ENCODE assay signal across 21 cellular contexts in genomic region chr1:151995774-151996173, GRCh38. TPM values are rescaled to one million over a fixed set of nuclear protein-coding genes. Genes with fewer than 3 reads are reported as not detected.
A peak's percentile ranks its signal among the peaks of the same experiment; 100 is the strongest.
DNase-seq lines count a peak whose midpoint lies in the region; ATAC-seq and TF ChIP-seq lines count a peak whose summit lies in the region.
"Had no signal": no experiment of that assay in that cellular context is flagged by ENCODE, and none has a peak within 500 bp of the region (broad histone marks: within the 10 kb centered on the region; RNA-seq: fewer than 3 reads in every experiment).

No MANE protein-coding gene starts in this region.

- peaks cover 54% of the 10 kb centered on the region for H3K4me1 Mint-ChIP-seq in Calu3 (ENCODE audit: low read depth, unreplicated experiment)
- H3K4me1 Mint-ChIP-seq in effector memory CD8-positive, alpha-beta T cell (ENCODE audit: low read depth in 2 of 2) = peaks cover 28 to 30% of the 10 kb centered on the region in 2 donors

- H3K4me3 Mint-ChIP-seq in Calu3 (ENCODE audit: low read depth, unreplicated experiment) = no peak overlapping the region
- H3K4me3 Mint-ChIP-seq in effector memory CD8-positive, alpha-beta T cell = no peak overlapping the region
- H3K4me3 Mint-ChIP-seq: HFFc6 had no signal

- peak; percentile 4 for ATAC-seq in effector memory CD8-positive, alpha-beta T cell (replicated peaks)
- ATAC-seq: esophagus mucosa; right cardiac atrium; stimulated activated effector memory CD8-positive, alpha-beta T cell treated with anti-CD3 and anti-CD28 coated beads, Interleukin-12 subunit alpha, Interleukin-12 subunit beta, amount 100 ng/mL, for 72 hours had no signal

- peaks cover 16% of the 10 kb centered on the region for H4K20me1 ChIP-seq in smooth muscle cell (ENCODE audit: low read depth)

- CTCF ChIA-PET in Calu3 (lab: Charles Lee) = interaction anchor here (0.6 to 2.4 kb wide), 5 partner anchors 9 to 87 kb away, joined by 3 to 32 read pairs (median 9); partner anchors contain the start of gene THEM4

- H2AFZ ChIP-seq in smooth muscle cell (ENCODE audit: low read depth) = no peak overlapping the region

- no peaks in the 10 kb centered on the region for H3K9me3 ChIP-seq in smooth muscle cell (replicated peaks; ENCODE audit: low read depth)
- H3K9me3 ChIP-seq: adrenal gland, thoracic aorta had no signal

- no TSS peak for BruUV-seq in Calu3 (replicated peaks; lab: Mats Ljungman, UMichigan)

- H3K4me2 ChIP-seq in smooth muscle cell = peak overlapping the region; percentile 9

- intact Hi-C loops in Calu3 (cut with micrococcal nuclease; ENCODE audit: unreplicated experiment) = loop anchor here (1.0 kb wide), 1 partner anchor 27 kb away; no protein-coding TSS in a partner anchor

- TF ChIP-seq CTCF in Calu3 (IDR thresholded peaks at IDR 0.05; ENCODE audit: unreplicated experiment) (no peak), smooth muscle cell (IDR thresholded peaks at IDR 0.05; ENCODE audit: borderline replicate concordance, insufficient read depth, poor library complexity, severe bottlenecking) (no peak), GM10266 (IDR thresholded peaks at IDR 0.05; ENCODE audit: control insufficient read depth, insufficient read depth, low read depth, missing control alignments) (no peak)

- no peaks in the 10 kb centered on the region for H3K27me3 Mint-ChIP-seq in Calu3 (ENCODE audit: unreplicated experiment)
- peaks cover 0 to 5% of the 10 kb centered on the region in 2 donors for H3K27me3 Mint-ChIP-seq in effector memory CD8-positive, alpha-beta T cell

- peak overlapping the region; percentile 99 for H3K27ac ChIP-seq in smooth muscle cell (ENCODE audit: low read depth)
- H3K27ac ChIP-seq: thoracic aorta had no signal

- H3K9ac ChIP-seq in smooth muscle cell (ENCODE audit: low read depth) = peak overlapping the region; percentile 49

- peak overlapping the region; percentile 51 for H3K27ac Mint-ChIP-seq in Calu3 (ENCODE audit: unreplicated experiment)
- H3K27ac Mint-ChIP-seq in effector memory CD8-positive, alpha-beta T cell = peak overlapping the region; percentile 44 to 95

- H3K79me2 ChIP-seq in smooth muscle cell (ENCODE audit: low read depth) = peaks cover 23% of the 10 kb centered on the region

- no peaks in the 10 kb centered on the region for H3K27me3 ChIP-seq in smooth muscle cell (ENCODE audit: low read depth)
- H3K27me3 ChIP-seq: adrenal gland had no signal

- 52% methylated on average over 2 of the region's 2 CpGs for WGBS in smooth muscle cell (ENCODE audit: low lambda C conversion rate)

- H3K9me3 Mint-ChIP-seq in Calu3 (ENCODE audit: low read depth, unreplicated experiment) = no peaks in the 10 kb centered on the region
- no peaks in the 10 kb centered on the region for H3K9me3 Mint-ChIP-seq in effector memory CD8-positive, alpha-beta T cell
- H3K9me3 Mint-ChIP-seq: HFFc6; immature natural killer cell; stimulated activated effector memory CD8-positive, alpha-beta T cell treated with anti-CD3 and anti-CD28 coated beads, Interleukin-12 subunit alpha, Interleukin-12 subunit beta, amount 100 ng/mL, for 72 hours had no signal

- H3K4me3 ChIP-seq in smooth muscle cell = no peak overlapping the region
- H3K4me3 ChIP-seq: adrenal gland, thoracic aorta had no signal

- peaks cover 39% of the 10 kb centered on the region for H3F3A ChIP-seq in smooth muscle cell (ENCODE audit: low read depth)

- no peak for DNase-seq in Calu3
- DNase-seq in NCI-H526 treated with DMSO at 0.1 percent for 48 hours (lab: John Stamatoyannopoulos, UW) = peak; percentile 51
- DNase-seq in effector memory CD8-positive, alpha-beta T cell = no peak
- no peak for DNase-seq in smooth muscle cell (lab: John Stamatoyannopoulos, UW; ENCODE audit: unreplicated experiment)
- DNase-seq in pons (ENCODE audit: low spot score) = no peak
- no peak for DNase-seq in DMS153 treated with DMSO at 0.1 percent for 48 hours (lab: John Stamatoyannopoulos, UW; ENCODE audit: unreplicated experiment)
- DNase-seq in GM10266 (ENCODE audit: extremely low spot score) = no peak
- DNase-seq: activated CD4-positive, alpha-beta T cell treated with anti-CD3 and anti-CD28 coated beads, Interleukin-2, amount 50 U/mL, for 1 hour; activated gamma-delta T cell; DMS 273 treated with DMSO at 0.1 percent for 48 hours; HFFc6; immature natural killer cell; NCI-H2081 treated with DMSO at 0.1 percent for 48 hours; NCI-H510A treated with DMSO at 0.1 percent for 48 hours; occipital lobe; right cardiac atrium; stimulated activated CD4-positive, alpha-beta T cell treated with anti-CD3 and anti-CD28 coated beads, Interleukin-15, amount 100 ng/mL, for 24 hours had no signal

- peaks cover 10% of the 10 kb centered on the region for H3K4me1 ChIP-seq in smooth muscle cell (ENCODE audit: low read depth)

- peaks cover 61% of the 10 kb centered on the region for H3K36me3 Mint-ChIP-seq in Calu3 (ENCODE audit: insufficient read depth, unreplicated experiment)
- H3K36me3 Mint-ChIP-seq in effector memory CD8-positive, alpha-beta T cell (ENCODE audit: insufficient read depth) = peaks cover 35% of the 10 kb centered on the region
- H3K36me3 Mint-ChIP-seq: immature natural killer cell had no signal

- no peaks in the 10 kb centered on the region for H3K36me3 ChIP-seq in smooth muscle cell (ENCODE audit: low read depth)
- H3K36me3 ChIP-seq: adrenal gland, thoracic aorta had no signal

RNA-seq across cellular contexts. Expression of gene S100A10, which starts 2.1 kb away (rescaled TPM):
- 882 and 921 TPM in 2 replicates for total RNA-seq in Calu3 (2022)
- 339 and 477 TPM in 2 replicates for total RNA-seq in smooth muscle cell
- 1,351 and 2,073 TPM in 2 replicates for polyA plus RNA-seq in smooth muscle cell

RNA-seq across cellular contexts. Expression of gene S100A11, which starts 41.0 kb away (rescaled TPM):
- total RNA-seq in Calu3 (2022) = 1,217 and 1,326 TPM in 2 replicates
- 990 and 1,481 TPM in 2 replicates for total RNA-seq in smooth muscle cell
- 2,824 and 4,054 TPM in 2 replicates for polyA plus RNA-seq in smooth muscle cell
